In the genomic region with DNA sequence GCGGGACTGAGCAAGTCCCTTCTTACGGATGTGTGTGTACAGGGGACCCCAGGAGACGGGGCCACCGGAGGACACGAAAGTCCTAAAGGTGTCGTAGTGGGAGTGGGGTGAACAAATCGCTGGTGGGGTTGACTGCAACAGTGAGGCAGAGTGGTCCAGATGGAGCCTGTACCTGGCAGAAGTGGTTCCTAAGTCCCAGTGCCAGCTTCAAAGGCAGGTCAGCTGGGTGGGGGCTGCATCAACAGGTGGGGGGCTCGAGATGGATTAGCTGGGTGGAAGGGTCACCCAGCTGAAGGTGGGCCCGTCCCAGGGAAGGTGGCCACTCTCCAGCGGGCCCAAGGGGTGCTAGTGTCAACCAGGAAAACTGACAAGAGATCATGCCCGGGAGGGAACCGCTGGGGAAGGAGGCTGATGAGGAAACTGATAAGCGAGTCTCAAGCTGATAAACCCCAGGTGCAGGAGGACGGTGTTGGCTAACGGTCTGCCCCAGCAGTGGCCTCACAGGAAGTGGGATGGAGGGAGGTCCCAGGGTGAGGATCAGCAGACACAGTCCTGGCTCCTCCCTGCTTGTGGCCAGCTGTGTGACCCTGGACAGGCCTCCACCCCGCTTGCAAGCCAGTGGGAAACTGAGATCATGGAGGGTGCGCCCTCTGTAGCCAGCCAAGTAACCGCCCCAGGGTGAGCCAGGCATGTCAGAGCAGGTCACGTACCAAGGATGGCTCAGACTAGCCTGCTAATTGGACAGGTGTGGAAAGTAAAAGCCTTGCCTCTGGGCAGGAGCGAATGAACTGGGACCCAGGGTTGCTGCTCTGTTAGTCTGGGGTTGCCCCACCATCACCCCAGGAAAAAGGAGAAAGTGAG, we compare ENCODE assay signal across 8 cellular contexts. TPM values are rescaled to one million over a fixed set of nuclear protein-coding genes. Genes with fewer than 3 reads are reported as not detected.
A peak's percentile ranks its signal among the peaks of the same experiment; 100 is the strongest.
DNase-seq lines count a peak whose midpoint lies in the region; ATAC-seq lines count a peak whose summit lies in the region.

No MANE protein-coding gene starts in this region.

- H3K4me3 ChIP-seq in BLaER1 (peak overlapping the region; percentile 96), iPS-18a (ENCODE audit: low read length) (peak overlapping the region; percentile 91), skeletal muscle tissue (ENCODE audit: low read length in 3 of 3) (peak overlapping the region; percentile 83 to 88 (median 85))

- DNase-seq in RKO (ENCODE audit: low spot score) (peak; percentile 89), astrocyte of the hippocampus (ENCODE audit: low read depth, low spot score) (peak; percentile 59)

- ATAC-seq in GM18858 (IDR thresholded peaks at IDR 0.05; ENCODE audit: unreplicated experiment) (peak; percentile 37), HG03280 (IDR thresholded peaks at IDR 0.05; ENCODE audit: unreplicated experiment) (peak; percentile 40), HG03039 (IDR thresholded peaks at IDR 0.05; ENCODE audit: unreplicated experiment) (no peak)

- peaks cover 63% of the 10 kb centered on the region for H3K36me3 ChIP-seq in BLaER1
- peaks cover 1% of the 10 kb centered on the region for H3K36me3 ChIP-seq in iPS-18a (ENCODE audit: control insufficient read depth, low read depth, low read length)
- H3K36me3 ChIP-seq in skeletal muscle tissue (ENCODE audit: control insufficient read depth in 3 of 3, insufficient read depth in 3 of 3, low read length in 3 of 3) = peaks cover 0 to 3% (median 2%) of the 10 kb centered on the region in 3 donors

- H3K27ac ChIP-seq in BLaER1 = peak overlapping the region; percentile 98
- no peak overlapping the region for H3K27ac ChIP-seq in iPS-18a (ENCODE audit: low read length)
- peak overlapping the region; percentile 86 for H3K27ac ChIP-seq in skeletal muscle tissue (ENCODE audit: low read depth, low read length)

- H4K20me1 ChIP-seq in BLaER1 = peaks cover 60% of the 10 kb centered on the region

- peak overlapping the region; percentile 93 for H3K4me2 ChIP-seq in BLaER1

- H3K4me1 ChIP-seq in BLaER1 (peaks cover 44% of the 10 kb centered on the region), iPS-18a (ENCODE audit: control insufficient read depth, low read depth, low read length) (peaks cover 25% of the 10 kb centered on the region), skeletal muscle tissue (ENCODE audit: control insufficient read depth in 3 of 3, insufficient read depth in 3 of 3, low read length in 3 of 3) (peaks cover 28 to 37% (median 33%) of the 10 kb centered on the region in 3 donors)

- H3K27me3 ChIP-seq in BLaER1 = no peaks in the 10 kb centered on the region
- no peaks in the 10 kb centered on the region for H3K27me3 ChIP-seq in iPS-18a (ENCODE audit: control insufficient read depth, insufficient read depth, low read length)
- H3K27me3 ChIP-seq in skeletal muscle tissue (ENCODE audit: control insufficient read depth in 3 of 3, insufficient read depth in 3 of 3, low read length in 3 of 3) = no peaks in the 10 kb centered on the region

- H3K9me3 ChIP-seq in BLaER1 (no peaks in the 10 kb centered on the region), iPS-18a (ENCODE audit: control insufficient read depth, low read depth, low read length) (no peaks in the 10 kb centered on the region), skeletal muscle tissue (ENCODE audit: control insufficient read depth in 3 of 3, low read length in 3 of 3) (no peaks in the 10 kb centered on the region)

- peak overlapping the region; percentile 97 for H3K9ac ChIP-seq in BLaER1
- H3K9ac ChIP-seq in iPS-18a (ENCODE audit: low read length) = peak overlapping the region; percentile 87
- H3K9ac ChIP-seq in skeletal muscle tissue (ENCODE audit: low read depth in 1 of 3, low read length in 3 of 3) = peak overlapping the region; percentile 75 to 89 (median 80)

RNA-seq across cellular contexts. Expression of gene ORAI3, which starts 1.0 kb away (rescaled TPM):
- total RNA-seq in skeletal muscle tissue = 9.4 TPM

RNA-seq across cellular contexts. Expression of gene SETD1A, which starts 7.7 kb away (rescaled TPM):
- total RNA-seq in skeletal muscle tissue = 3.7 TPM

RNA-seq across cellular contexts. Expression of gene FBXL19, which starts 26.5 kb away (rescaled TPM):
- 5.2 TPM for total RNA-seq in skeletal muscle tissue

RNA-seq across cellular contexts. Expression of gene HSD3B7, which starts 35.1 kb away (rescaled TPM):
- total RNA-seq in skeletal muscle tissue = 12.5 TPM

RNA-seq across cellular contexts. Expression of gene CTF1, which starts 53.5 kb away (rescaled TPM):
- 0.52 TPM for total RNA-seq in skeletal muscle tissue
